Comparison of ENCODE assay signal across 28 cellular contexts in the genomic region with DNA sequence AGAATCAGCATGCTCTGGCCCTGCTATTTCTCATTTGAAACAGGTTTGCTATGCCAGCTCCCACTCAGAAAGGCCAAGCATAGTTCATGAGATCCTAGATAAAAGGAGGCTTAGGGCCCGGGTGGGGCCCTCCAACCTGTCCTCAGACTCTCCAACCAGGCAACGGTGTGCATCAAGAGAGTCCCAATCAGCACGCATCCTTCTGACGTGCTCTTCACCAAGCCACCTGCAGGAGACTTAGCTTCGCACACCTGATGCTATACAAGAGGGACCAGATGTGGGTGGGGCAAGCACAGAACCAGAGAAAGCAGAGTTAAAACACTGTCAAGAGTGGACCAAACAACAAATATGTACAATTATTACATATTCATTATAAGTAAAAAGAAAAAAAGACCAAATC. TPM values are rescaled to one million over a fixed set of nuclear protein-coding genes. Genes with fewer than 3 reads are reported as not detected.
DNase-seq lines count a peak whose midpoint lies in the region; ATAC-seq and TF ChIP-seq lines count a peak whose summit lies in the region.
"Had no signal": no experiment of that assay in that cellular context is flagged by ENCODE, and none has a peak within 500 bp of the region (broad histone marks: within the 10 kb centered on the region; RNA-seq: fewer than 3 reads in every experiment).

No MANE protein-coding gene starts in this region.

- H3K9ac ChIP-seq in endodermal cell (ENCODE audit: extremely low read depth, low read length, poor library complexity, severe bottlenecking), result no peak overlapping the region
- H3K9ac ChIP-seq: neural progenitor cell had no signal

- no peak overlapping the region for H3K27ac ChIP-seq in endodermal cell (ENCODE audit: low read depth, low read length)
- H3K27ac ChIP-seq: ascending aorta, C4-2B, epithelial cell of prostate, heart left ventricle, neural progenitor cell, Peyer's patch, right lobe of liver, SJCRH30, transverse colon had no signal

- no peak overlapping the region for H3K4me3 ChIP-seq in endodermal cell (ENCODE audit: low read length)
- H3K4me3 ChIP-seq: ascending aorta, heart left ventricle, neural progenitor cell, Peyer's patch, right lobe of liver, SJCRH30, transverse colon had no signal

- peaks cover 6% of the 10 kb centered on the region for H3K36me3 Mint-ChIP-seq in endodermal cell (ENCODE audit: low read depth)

- no peaks in the 10 kb centered on the region for H3K9me3 ChIP-seq in endodermal cell (ENCODE audit: control insufficient read depth, low read length)
- H3K9me3 ChIP-seq: ascending aorta, heart left ventricle, Peyer's patch, right lobe of liver, SJCRH30, transverse colon had no signal

- WGBS in endodermal cell (ENCODE audit: insufficient coverage in 1 of 2, insufficient read length in 1 of 2), 2 experiments, result 92% methylated on average over 5 of the region's 5 CpGs; no CpG with 5 or more reads in 1 of the 2 experiments

- no peaks in the 10 kb centered on the region for H3K9me3 Mint-ChIP-seq in endodermal cell
- H3K9me3 Mint-ChIP-seq: activated naive CD4-positive, alpha-beta T cell treated with anti-CD3 and anti-CD28 coated beads, Interleukin-2, amount 50 U/mL, for 24 hours; neural progenitor cell; T-cell had no signal

- H3K27ac Mint-ChIP-seq in endodermal cell, result no peak overlapping the region
- H3K27ac Mint-ChIP-seq: activated naive CD4-positive, alpha-beta T cell treated with anti-CD3 and anti-CD28 coated beads, Interleukin-2, amount 50 U/mL, for 24 hours; activated T-helper 1 cell treated with anti-CD3 and anti-CD28 coated beads, Interleukin-12 subunit alpha, Interleukin-12 subunit beta, Interleukin-2, Interleukin-4 antibody, amounts not matched to agents 30 ng/mL and 10 ng/mL and 1 ng/mL, durations not matched to agents 14 hours and 24 hours and 36 hours; neural progenitor cell; T-cell had no signal

- ATAC-seq in GM18868 (IDR thresholded peaks at IDR 0.05; ENCODE audit: unreplicated experiment), result peak; percentile 38
- ATAC-seq in GM21447 (IDR thresholded peaks at IDR 0.05; ENCODE audit: unreplicated experiment), result peak; percentile 19
- peak; percentile 32 for ATAC-seq in HG02852 (IDR thresholded peaks at IDR 0.05; ENCODE audit: unreplicated experiment)
- no peak for ATAC-seq in GM21360 (IDR thresholded peaks at IDR 0.05; ENCODE audit: unreplicated experiment)
- ATAC-seq: heart left ventricle, right lobe of liver, T-cell had no signal

- no peaks in the 10 kb centered on the region for H3K4me1 ChIP-seq in endodermal cell (ENCODE audit: control insufficient read depth, insufficient read depth, low read length)
- H3K4me1 ChIP-seq: ascending aorta, Peyer's patch, right lobe of liver, SJCRH30 had no signal

- no peaks in the 10 kb centered on the region for H3K27me3 Mint-ChIP-seq in endodermal cell (ENCODE audit: insufficient read depth)
- H3K27me3 Mint-ChIP-seq: activated naive CD4-positive, alpha-beta T cell treated with anti-CD3 and anti-CD28 coated beads, Interleukin-2, amount 50 U/mL, for 24 hours; T-cell had no signal

- H3K36me3 ChIP-seq in endodermal cell (ENCODE audit: control insufficient read depth, insufficient read depth, low read length), result no peaks in the 10 kb centered on the region
- H3K36me3 ChIP-seq: neural progenitor cell, Peyer's patch, SJCRH30, transverse colon had no signal

- peak; percentile 31 for TF ChIP-seq CTCF in endodermal cell (conservative IDR thresholded peaks at IDR 0.05)

- no peaks in the 10 kb centered on the region for H3K27me3 ChIP-seq in endodermal cell (ENCODE audit: control insufficient read depth, insufficient read depth, low read length, poor library complexity, severe bottlenecking)
- H3K27me3 ChIP-seq: ascending aorta, heart left ventricle, neural progenitor cell, Peyer's patch, right lobe of liver, SJCRH30, transverse colon had no signal

- H3K4me3 Mint-ChIP-seq in endodermal cell, result no peak overlapping the region
- H3K4me3 Mint-ChIP-seq: activated naive CD4-positive, alpha-beta T cell treated with anti-CD3 and anti-CD28 coated beads, Interleukin-2, amount 50 U/mL, for 24 hours; activated T-helper 1 cell treated with anti-CD3 and anti-CD28 coated beads, Interleukin-12 subunit alpha, Interleukin-12 subunit beta, Interleukin-2, Interleukin-4 antibody, amounts not matched to agents 30 ng/mL and 10 ng/mL and 1 ng/mL, durations not matched to agents 14 hours and 24 hours and 36 hours; neural progenitor cell; T-cell had no signal

- DNase-seq in endodermal cell (no peak), SHP77 treated with DMSO at 0.1 percent for 48 hours (lab: John Stamatoyannopoulos, UW) (no peak)
- DNase-seq in effector CD8-positive, alpha-beta T cell (lab: John Stamatoyannopoulos, UW), result no peak
- DNase-seq: activated CD4-positive, alpha-beta T cell treated with anti-CD3 and anti-CD28 coated beads for 1 hour; Calu3; caudate nucleus; heart left ventricle; mammary epithelial cell; NCI-H1092; NCI-H187 treated with DMSO at 0.1 percent for 48 hours; NCI-H69; Peyer's patch; right lobe of liver; SJCRH30; stimulated activated CD4-positive, alpha-beta T cell treated with anti-CD3 and anti-CD28 coated beads, Interleukin-12 subunit alpha, Interleukin-12 subunit beta, amount 100 ng/mL, for 4 hours; T-cell; transverse colon had no signal

- peaks cover 9% of the 10 kb centered on the region for H3K4me1 Mint-ChIP-seq in endodermal cell

RNA-seq across cellular contexts. Expression of a gene that starts 17.3 kb away (rescaled TPM):
- 10 to 100 TPM; 20.3 to 23.7 TPM for total RNA-seq in endodermal cell
- polyA plus RNA-seq in endodermal cell (2013, experiment 1 of 2), result 18.3 TPM
- polyA plus RNA-seq in endodermal cell (2013, experiment 2 of 2), result 15.9 TPM

RNA-seq across cellular contexts. Expression of a gene that starts 45.2 kb away (rescaled TPM):
- total RNA-seq in endodermal cell, result 1 to 10 TPM; 3.2 to 4.2 TPM
- 22.5 TPM for polyA plus RNA-seq in endodermal cell (2013, experiment 1 of 2)
- polyA plus RNA-seq in endodermal cell (2013, experiment 2 of 2), result 20.6 TPM
- total RNA-seq: Daoy, mammary epithelial cell had no signal

RNA-seq across cellular contexts. Expression of a gene that starts 49.6 kb away (rescaled TPM):
- 1 to 10 TPM; 6.0 to 6.2 TPM for total RNA-seq in endodermal cell
- 4.1 TPM for polyA plus RNA-seq in endodermal cell (2013, experiment 1 of 2)
- polyA plus RNA-seq in endodermal cell (2013, experiment 2 of 2), result 4.8 TPM
- total RNA-seq: SJCRH30 had no signal
